Comparison of ENCODE assay signal across 8 cellular contexts in genomic region chr13:75326173-75327131, GRCh38.
DNase-seq lines count a peak whose midpoint lies in the region; ATAC-seq and TF ChIP-seq lines count a peak whose summit lies in the region.

No MANE protein-coding gene starts in this region.

- no peaks in the 10 kb centered on the region for H3K27me3 Mint-ChIP-seq in memory B cell

- H3K9me3 ChIP-seq in HEK293 (ENCODE audit: control insufficient read depth, insufficient read depth, low read depth, low read length) = no peaks in the 10 kb centered on the region
- H3K9me3 ChIP-seq in subcutaneous abdominal adipose tissue (ENCODE audit: control insufficient read depth in 5 of 5, low read length in 5 of 5) = no peaks in the 10 kb centered on the region

- H3K4me3 ChIP-seq in GM12865 (ENCODE audit: low read depth, low read length) (peak overlapping the region; percentile 66), HEK293 (ENCODE audit: low read depth, low read length) (no peak overlapping the region), subcutaneous abdominal adipose tissue (ENCODE audit: low read depth in 1 of 5, low read length in 5 of 5) (peak overlapping the region; percentile 21 to 54 (median 49)), foreskin fibroblast (ENCODE audit: low read depth in 1 of 2, low read length in 2 of 2) (no peak overlapping the region)

- no peaks in the 10 kb centered on the region for H3K4me1 ChIP-seq in HEK293 (ENCODE audit: control insufficient read depth, insufficient read depth, low read length)
- H3K4me1 ChIP-seq in subcutaneous abdominal adipose tissue (ENCODE audit: control insufficient read depth in 5 of 5, insufficient read depth in 5 of 5, low read length in 5 of 5) = peaks cover 0 to 30% (median 21%) of the 10 kb centered on the region in 5 donors

- H3K27me3 ChIP-seq in subcutaneous abdominal adipose tissue (ENCODE audit: control insufficient read depth in 5 of 5, insufficient read depth in 4 of 5, low read length in 5 of 5) = no peaks in the 10 kb centered on the region

- peak overlapping the region; percentile 87 for H3K4me3 Mint-ChIP-seq in memory B cell

- POLR2A ChIA-PET in HEK293 (lab: Yijun Ruan, JAX) = no interaction called here

- H3K9ac ChIP-seq in subcutaneous abdominal adipose tissue (ENCODE audit: low read length in 5 of 5) = peak overlapping the region in 3 of 5 donors; percentile 4 to 35 (median 33)

- H3K27ac Mint-ChIP-seq in activated naive CD4-positive, alpha-beta T cell treated with anti-CD3 and anti-CD28 coated beads, Interleukin-2, amount 50 U/mL, for 72 hours = peak overlapping the region; percentile 95 to 97
- peak overlapping the region; percentile 93 for H3K27ac Mint-ChIP-seq in memory B cell

- no peaks in the 10 kb centered on the region for H3K9me3 Mint-ChIP-seq in activated naive CD4-positive, alpha-beta T cell treated with anti-CD3 and anti-CD28 coated beads, Interleukin-2, amount 50 U/mL, for 72 hours
- no peaks in the 10 kb centered on the region for H3K9me3 Mint-ChIP-seq in memory B cell

- H3K36me3 Mint-ChIP-seq in activated naive CD4-positive, alpha-beta T cell treated with anti-CD3 and anti-CD28 coated beads, Interleukin-2, amount 50 U/mL, for 72 hours = peaks cover 6 to 11% of the 10 kb centered on the region in 2 donors
- no peaks in the 10 kb centered on the region for H3K36me3 Mint-ChIP-seq in memory B cell

- TF ChIP-seq CTCF in GM12865 (IDR thresholded peaks at IDR 0.05; ENCODE audit: insufficient read depth, low read depth, low read length, missing control alignments) = no peak
- no peak for TF ChIP-seq CTCF in HEK293 (tag by site-specific recombination; IDR thresholded peaks at IDR 0.05)
- no peak for TF ChIP-seq CTCF in foreskin fibroblast (IDR thresholded peaks at IDR 0.05; ENCODE audit: low read depth, low read length)

- ATAC-seq in activated naive CD4-positive, alpha-beta T cell treated with anti-CD3 and anti-CD28 coated beads, Interleukin-2, amount 50 U/mL, for 72 hours = peak; percentile 90 to 93
- peak; percentile 89 for ATAC-seq in memory B cell (ENCODE audit: low read depth)

- H3K36me3 ChIP-seq in HEK293 (ENCODE audit: control insufficient read depth in 2 of 2, insufficient read depth in 1 of 2, low read length in 2 of 2) (peaks cover 0 to 6% of the 10 kb centered on the region in 2 experiments; a peak in 1 of 3 replicates), subcutaneous abdominal adipose tissue (ENCODE audit: control insufficient read depth in 5 of 5, insufficient read depth in 5 of 5, low read length in 5 of 5) (peaks cover 4 to 9% (median 8%) of the 10 kb centered on the region in 5 donors)

- CTCF ChIA-PET in HEK293 (lab: Yijun Ruan, JAX) = interaction anchor here (0.6 kb wide), 1 partner anchor 11 kb away, joined by 5 read pairs; no protein-coding TSS in a partner anchor

- H3K27ac ChIP-seq in HEK293 (ENCODE audit: extremely low read depth, low read depth, low read length) (no peak overlapping the region), subcutaneous abdominal adipose tissue (ENCODE audit: low read depth, low read length) (peak overlapping the region; percentile 8)

- DNase-seq in GM12865 (ENCODE audit: low read depth) = peak; percentile 79
- DNase-seq in OCI-M1 (lab: John Stamatoyannopoulos, UW) = peak; percentile 92
- DNase-seq in activated naive CD4-positive, alpha-beta T cell treated with anti-CD3 and anti-CD28 coated beads, Interleukin-2, amount 50 U/mL, for 72 hours (ENCODE audit: low spot score in 2 of 2) = peak; percentile 58 to 83
- peak in 1 of 2 donors; percentile 9 for DNase-seq in memory B cell (ENCODE audit: low spot score in 2 of 2)
- no peak for DNase-seq in foreskin fibroblast
- no peak for DNase-seq in mesenteric fat pad (ENCODE audit: low spot score)

- H3K4me1 Mint-ChIP-seq in memory B cell = peaks cover 13% of the 10 kb centered on the region

TF ChIP-seq in HEK293, 187 proteins besides CTCF, POLR2A, EP300 and RAD21:
- TF ChIP-seq PRDM1 (tag by site-specific recombination; IDR thresholded peaks at IDR 0.05) = peak; percentile 79
- peak; percentile 93 for TF ChIP-seq TRIM28 (IDR thresholded peaks at IDR 0.05; ENCODE audit: borderline replicate concordance, low read length)
- no peak for TF ChIP-seq GLIS2 (tag by site-specific recombination; IDR thresholded peaks at IDR 0.05)

Comparison
In these comparisons a context has a peak if more than half of its experiments do, and no peak if none do; other contexts are left out.
1. DNase-seq: peak in GM12865 (single experiment), OCI-M1 (single experiment) and activated naive CD4-positive, alpha-beta T cell treated with anti-CD3 and anti-CD28 coated beads, Interleukin-2, amount 50 U/mL, for 72 hours (2 of 2); none in foreskin fibroblast (0 of 2) and mesenteric fat pad (single experiment).
2. H3K4me3 ChIP-seq: peak in GM12865 (single experiment) and subcutaneous abdominal adipose tissue (5 of 5); none in HEK293 (single experiment) and foreskin fibroblast (0 of 2).